ENCODE assay signal across 8 cellular contexts in genomic region chr6:43171284-43172126, GRCh38. TPM values are rescaled to one million over a fixed set of nuclear protein-coding genes. Genes with fewer than 3 reads are reported as not detected.
DNase-seq lines count a peak whose midpoint lies in the region; ATAC-seq and TF ChIP-seq lines count a peak whose summit lies in the region.

No MANE protein-coding gene starts in this region.

- CTCF ChIA-PET in MCF 10A (lab: Yijun Ruan, JAX): interaction anchor here (1.0 to 1.2 kb wide), 3 partner anchors 57 to 156 kb away, joined by 3 to 4 read pairs (median 3); no protein-coding TSS in a partner anchor

- H3K4me3 ChIP-seq in RWPE2 (ENCODE audit: severe bottlenecking) (peak overlapping the region; percentile 98), right lobe of liver (peak overlapping the region; percentile 88 to 98 (median 90)), subcutaneous abdominal adipose tissue (ENCODE audit: low read depth in 1 of 5, low read length in 5 of 5) (peak overlapping the region in 4 of 5 donors; percentile 74 to 87 (median 82))

- peaks cover 23% of the 10 kb centered on the region for H3K36me3 Mint-ChIP-seq in MCF 10A (ENCODE audit: insufficient read depth, unreplicated experiment)

- TF ChIP-seq POLR2A in right lobe of liver (IDR thresholded peaks at IDR 0.05): peak; percentile 95

- peak; percentile 39 for ATAC-seq in HG02759 (IDR thresholded peaks at IDR 0.05; ENCODE audit: unreplicated experiment)
- ATAC-seq in RWPE2 (ENCODE audit: low read depth): no peak
- ATAC-seq in right lobe of liver: no peak

- peaks cover 30% of the 10 kb centered on the region for H3K4me1 Mint-ChIP-seq in MCF 10A (ENCODE audit: insufficient read depth, unreplicated experiment)

- H3K27me3 ChIP-seq in RWPE2 (ENCODE audit: insufficient read depth, poor library complexity, severe bottlenecking): no peaks in the 10 kb centered on the region
- no peaks in the 10 kb centered on the region for H3K27me3 ChIP-seq in right lobe of liver
- H3K27me3 ChIP-seq in subcutaneous abdominal adipose tissue (ENCODE audit: control insufficient read depth in 5 of 5, insufficient read depth in 4 of 5, low read length in 5 of 5): no peaks in the 10 kb centered on the region

- TF ChIP-seq CTCF in RWPE2 (IDR thresholded peaks at IDR 0.05; ENCODE audit: poor library complexity, severe bottlenecking) (peak; percentile 83), MCF 10A (IDR thresholded peaks at IDR 0.05; ENCODE audit: unreplicated experiment) (peak; percentile 64), right lobe of liver (IDR thresholded peaks at IDR 0.05) (peak; percentile 54 to 87 (median 70))

- H3K4me3 Mint-ChIP-seq in MCF 10A (ENCODE audit: unreplicated experiment): peak overlapping the region; percentile 87

- H3K27me3 Mint-ChIP-seq in MCF 10A (ENCODE audit: insufficient read depth, unreplicated experiment): no peaks in the 10 kb centered on the region

- H3K4me1 ChIP-seq in RWPE2 (ENCODE audit: insufficient read depth, poor library complexity, severe bottlenecking) (peaks cover 16% of the 10 kb centered on the region), right lobe of liver (peaks cover 0 to 19% (median 7%) of the 10 kb centered on the region in 4 donors), subcutaneous abdominal adipose tissue (ENCODE audit: control insufficient read depth in 5 of 5, insufficient read depth in 5 of 5, low read length in 5 of 5) (peaks cover 10 to 54% (median 41%) of the 10 kb centered on the region in 5 donors)

- no peaks in the 10 kb centered on the region for H3K9me3 Mint-ChIP-seq in MCF 10A (ENCODE audit: unreplicated experiment)

- H3K27ac Mint-ChIP-seq in MCF 10A (ENCODE audit: low read depth, unreplicated experiment): peak overlapping the region; percentile 83

- H3K9ac ChIP-seq in subcutaneous abdominal adipose tissue (ENCODE audit: low read length in 5 of 5): peak overlapping the region in 4 of 5 donors; percentile 84 to 91 (median 86)

- intact Hi-C loops in MCF 10A (cut with micrococcal nuclease) (loop anchor here (1.0 to 5.0 kb wide), 3 partner anchors 57 to 346 kb away; partner anchors contain the start of genes DNPH1, POLR1C and YIPF3), right lobe of liver (cut with DNase I) (no loop called here)

- peak; percentile 62 for DNase-seq in NCI-H748 (lab: John Stamatoyannopoulos, UW; ENCODE audit: unreplicated experiment)
- DNase-seq in NCI-H748 treated with DMSO at 0.1 percent for 48 hours (lab: John Stamatoyannopoulos, UW): no peak
- no peak for DNase-seq in RWPE2 (ENCODE audit: low spot score)
- DNase-seq in MCF 10A (ENCODE audit: unreplicated experiment): no peak
- DNase-seq in right lobe of liver: peak in 1 of 3 donors; percentile 68
- no peak for DNase-seq in T1000 (lab: John Stamatoyannopoulos, UW)

- H3K27ac ChIP-seq in RWPE2 (ENCODE audit: poor library complexity, severe bottlenecking) (peak overlapping the region; percentile 68), right lobe of liver (peak overlapping the region; percentile 97 to 100 (median 99)), subcutaneous abdominal adipose tissue (ENCODE audit: low read depth, low read length) (peak overlapping the region; percentile 92)

- H3K36me3 ChIP-seq in RWPE2 (ENCODE audit: low read depth) (peaks cover 22% of the 10 kb centered on the region), right lobe of liver (peaks cover 5 to 17% (median 9%) of the 10 kb centered on the region in 4 donors), subcutaneous abdominal adipose tissue (ENCODE audit: control insufficient read depth in 5 of 5, insufficient read depth in 5 of 5, low read length in 5 of 5) (peaks cover 0 to 16% (median 13%) of the 10 kb centered on the region in 5 donors)

- 3% methylated on average over 13 of the region's 116 CpGs for WGBS in right lobe of liver (ENCODE audit: insufficient coverage, low coverage, low lambda C conversion rate, missing lambda C conversion rate)

- BruUV-seq in MCF 10A (replicated peaks; lab: Mats Ljungman, UMichigan): TSS peak; percentile 43

- H3K9me3 ChIP-seq in RWPE2 (ENCODE audit: severe bottlenecking) (no peaks in the 10 kb centered on the region), right lobe of liver (no peaks in the 10 kb centered on the region), subcutaneous abdominal adipose tissue (ENCODE audit: control insufficient read depth in 5 of 5, low read length in 5 of 5) (no peaks in the 10 kb centered on the region)

- POLR2A ChIA-PET in MCF 10A (lab: Yijun Ruan, JAX): interaction anchor here (0.6 to 6.1 kb wide), 16 partner anchors 10 to 1267 kb away, joined by 3 to 44 read pairs (median 3); partner anchors contain the start of genes CUL7, CUL9, GTPBP2 and KLC4

RNA-seq across cellular contexts. Expression of gene SRF, which starts 0.4 kb away (rescaled TPM):
- 29.7 and 32.1 TPM in 2 replicates for total RNA-seq in MCF 10A (2022)
- 10 to 100 TPM in 4 of 6 experiments, 1 to 10 TPM in 2; 4.9 to 17.0 (median 11.3) TPM for total RNA-seq in right lobe of liver

RNA-seq across cellular contexts. Expression of gene CUL9, which starts 10.5 kb away (rescaled TPM):
- total RNA-seq in MCF 10A (2022): 39.6 and 42.8 TPM in 2 replicates
- total RNA-seq in right lobe of liver: 10 to 100 TPM; 14.4 to 17.7 (median 15.2) TPM

RNA-seq across cellular contexts. Expression of gene DNPH1, which starts 57.8 kb away (rescaled TPM):
- total RNA-seq in MCF 10A (2022) (52.5 and 91.0 TPM in 2 replicates), right lobe of liver (100 to 1,000 TPM in 2 of 6 experiments, 10 to 100 TPM in 4; 50.7 to 107 (median 62.4) TPM)
